ENCODE assay signal across 1 cellular context in genomic region chr6:66418906-66419305, GRCh38.
TF ChIP-seq lines count a peak whose summit lies in the region.

No MANE protein-coding gene starts in this region.

TF ChIP-seq in SK-N-SH treated with all-trans-retinoic acid at 6 μM for 48 hours, 23 proteins besides CTCF, POLR2A, EP300 and RAD21 (continued from another document):
- TF ChIP-seq TSHZ2 (CRISPR knock-in tag; IDR thresholded peaks at IDR 0.05) (no peak), ZNF565 (CRISPR knock-in tag; conservative IDR thresholded peaks at IDR 0.05; ENCODE audit: low read depth) (no peak), ZFP3 (CRISPR knock-in tag; IDR thresholded peaks at IDR 0.05) (no peak), BACH2 (CRISPR knock-in tag; IDR thresholded peaks at IDR 0.05; ENCODE audit: borderline replicate concordance) (no peak), ISL1 (CRISPR knock-in tag; IDR thresholded peaks at IDR 0.05) (peak; percentile 69), ESRRG (CRISPR knock-in tag; IDR thresholded peaks at IDR 0.05) (no peak), OSR1 (CRISPR knock-in tag; IDR thresholded peaks at IDR 0.05) (no peak), CSDC2 (CRISPR knock-in tag; IDR thresholded peaks at IDR 0.05) (no peak), ARNTL (CRISPR knock-in tag; IDR thresholded peaks at IDR 0.05; ENCODE audit: borderline replicate concordance, low read depth) (no peak), TOX (CRISPR knock-in tag; IDR thresholded peaks at IDR 0.05; ENCODE audit: borderline replicate concordance) (peak; percentile 66; the same call in 1 of the 2 replicates), ZNF70 (CRISPR knock-in tag; IDR thresholded peaks at IDR 0.05) (no peak), ZFP30 (CRISPR knock-in tag; IDR thresholded peaks at IDR 0.05) (no peak)
- TF ChIP-seq, protein P1, sequence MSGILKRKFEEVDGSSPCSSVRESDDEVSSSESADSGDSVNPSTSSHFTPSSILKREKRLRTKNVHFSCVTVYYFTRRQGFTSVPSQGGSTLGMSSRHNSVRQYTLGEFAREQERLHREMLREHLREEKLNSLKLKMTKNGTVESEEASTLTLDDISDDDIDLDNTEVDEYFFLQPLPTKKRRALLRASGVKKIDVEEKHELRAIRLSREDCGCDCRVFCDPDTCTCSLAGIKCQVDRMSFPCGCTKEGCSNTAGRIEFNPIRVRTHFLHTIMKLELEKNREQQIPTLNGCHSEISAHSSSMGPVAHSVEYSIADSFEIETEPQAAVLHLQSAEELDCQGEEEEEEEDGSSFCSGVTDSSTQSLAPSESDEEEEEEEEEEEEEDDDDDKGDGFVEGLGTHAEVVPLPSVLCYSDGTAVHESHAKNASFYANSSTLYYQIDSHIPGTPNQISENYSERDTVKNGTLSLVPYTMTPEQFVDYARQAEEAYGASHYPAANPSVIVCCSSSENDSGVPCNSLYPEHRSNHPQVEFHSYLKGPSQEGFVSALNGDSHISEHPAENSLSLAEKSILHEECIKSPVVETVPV (CRISPR knock-in tag; IDR thresholded peaks at IDR 0.05): no peak
- TF ChIP-seq, protein P2, sequence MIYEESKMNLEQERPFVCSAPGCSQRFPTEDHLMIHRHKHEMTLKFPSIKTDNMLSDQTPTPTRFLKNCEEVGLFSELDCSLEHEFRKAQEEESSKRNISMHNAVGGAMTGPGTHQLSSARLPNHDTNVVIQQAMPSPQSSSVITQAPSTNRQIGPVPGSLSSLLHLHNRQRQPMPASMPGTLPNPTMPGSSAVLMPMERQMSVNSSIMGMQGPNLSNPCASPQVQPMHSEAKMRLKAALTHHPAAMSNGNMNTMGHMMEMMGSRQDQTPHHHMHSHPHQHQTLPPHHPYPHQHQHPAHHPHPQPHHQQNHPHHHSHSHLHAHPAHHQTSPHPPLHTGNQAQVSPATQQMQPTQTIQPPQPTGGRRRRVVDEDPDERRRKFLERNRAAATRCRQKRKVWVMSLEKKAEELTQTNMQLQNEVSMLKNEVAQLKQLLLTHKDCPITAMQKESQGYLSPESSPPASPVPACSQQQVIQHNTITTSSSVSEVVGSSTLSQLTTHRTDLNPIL (CRISPR knock-in tag; IDR thresholded peaks at IDR 0.05; ENCODE audit: low read depth): no peak
- TF ChIP-seq, protein P3, sequence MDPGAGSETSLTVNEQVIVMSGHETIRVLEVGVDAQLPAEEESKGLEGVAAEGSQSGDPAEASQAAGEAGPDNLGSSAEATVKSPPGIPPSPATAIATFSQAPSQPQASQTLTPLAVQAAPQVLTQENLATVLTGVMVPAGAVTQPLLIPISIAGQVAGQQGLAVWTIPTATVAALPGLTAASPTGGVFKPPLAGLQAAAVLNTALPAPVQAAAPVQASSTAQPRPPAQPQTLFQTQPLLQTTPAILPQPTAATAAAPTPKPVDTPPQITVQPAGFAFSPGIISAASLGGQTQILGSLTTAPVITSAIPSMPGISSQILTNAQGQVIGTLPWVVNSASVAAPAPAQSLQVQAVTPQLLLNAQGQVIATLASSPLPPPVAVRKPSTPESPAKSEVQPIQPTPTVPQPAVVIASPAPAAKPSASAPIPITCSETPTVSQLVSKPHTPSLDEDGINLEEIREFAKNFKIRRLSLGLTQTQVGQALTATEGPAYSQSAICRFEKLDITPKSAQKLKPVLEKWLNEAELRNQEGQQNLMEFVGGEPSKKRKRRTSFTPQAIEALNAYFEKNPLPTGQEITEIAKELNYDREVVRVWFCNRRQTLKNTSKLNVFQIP (CRISPR knock-in tag; IDR thresholded peaks at IDR 0.05; ENCODE audit: borderline replicate concordance, low read depth): no peak
